1 cellular context compared by ENCODE assay signal in genomic region chr12:112425582-112426382, GRCh38.
TF ChIP-seq lines count a peak whose summit lies in the region.

No MANE protein-coding gene starts in this region.

TF ChIP-seq in K562, 482 proteins besides CTCF, POLR2A, EP300 and RAD21:
- TF ChIP-seq, protein P1, sequence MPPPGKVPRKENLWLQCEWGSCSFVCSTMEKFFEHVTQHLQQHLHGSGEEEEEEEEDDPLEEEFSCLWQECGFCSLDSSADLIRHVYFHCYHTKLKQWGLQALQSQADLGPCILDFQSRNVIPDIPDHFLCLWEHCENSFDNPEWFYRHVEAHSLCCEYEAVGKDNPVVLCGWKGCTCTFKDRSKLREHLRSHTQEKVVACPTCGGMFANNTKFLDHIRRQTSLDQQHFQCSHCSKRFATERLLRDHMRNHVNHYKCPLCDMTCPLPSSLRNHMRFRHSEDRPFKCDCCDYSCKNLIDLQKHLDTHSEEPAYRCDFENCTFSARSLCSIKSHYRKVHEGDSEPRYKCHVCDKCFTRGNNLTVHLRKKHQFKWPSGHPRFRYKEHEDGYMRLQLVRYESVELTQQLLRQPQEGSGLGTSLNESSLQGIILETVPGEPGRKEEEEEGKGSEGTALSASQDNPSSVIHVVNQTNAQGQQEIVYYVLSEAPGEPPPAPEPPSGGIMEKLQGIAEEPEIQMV (tag; conservative IDR thresholded peaks at IDR 0.05; ENCODE audit: low read depth) = no peak
- TF ChIP-seq ZNF316 (IDR thresholded peaks at IDR 0.05) (peak; percentile 75), C11orf30 (IDR thresholded peaks at IDR 0.05; ENCODE audit: low read depth) (peak; percentile 22; the same call in 1 of the 2 replicates)
